Comparison of ENCODE assay signal across 25 cellular contexts in genomic region chr4:168415911-168416310, GRCh38.
"Had no signal": no experiment of that assay in that cellular context is flagged by ENCODE, and none has a peak within 500 bp of the region (broad histone marks: within the 10 kb centered on the region; RNA-seq: fewer than 3 reads in every experiment).

No MANE protein-coding gene starts in this region.

- ATAC-seq: stimulated activated effector memory CD8-positive, alpha-beta T cell treated with anti-CD3 and anti-CD28 coated beads, Interleukin-12 subunit alpha, Interleukin-12 subunit beta, amount 100 ng/mL, for 72 hours; stimulated activated memory B cell treated with anti-CD40 and anti-IgM and Interleukin-4, amounts not matched to agents 10 μg/mL and 1 μg/mL and 100 μg/mL, for 72 hours; stimulated activated naive B cell treated with anti-CD40 and anti-IgM and Interleukin-4, amounts not matched to agents 10 μg/mL and 1 μg/mL and 100 μg/mL, for 72 hours; stimulated activated naive CD8-positive, alpha-beta T cell treated with anti-CD3 and anti-CD28 coated beads, Interleukin-15, amount 100 ng/mL, for 72 hours; stimulated activated naive CD8-positive, alpha-beta T cell treated with anti-CD3 and anti-CD28 coated beads, Interleukin-15, Interleukin-2, amounts not matched to agents 100 U/mL and 50 U/mL, for 24 hours; upper lobe of right lung had no signal

- H3K4me1 ChIP-seq: stomach, suprapubic skin, testis, thyroid gland, tibial artery, tibial nerve, transverse colon, upper lobe of left lung, upper lobe of right lung, uterus, vagina had no signal

- H3K27me3 ChIP-seq: stomach, suprapubic skin, testis, thyroid gland, tibial artery, tibial nerve, transverse colon, upper lobe of left lung, upper lobe of right lung, uterus, vagina had no signal

- FAIRE-seq: urothelium cell line had no signal

- DNase-seq: stimulated activated CD4-positive, alpha-beta T cell treated with anti-CD3 and anti-CD28 coated beads, Interleukin-2, amount 100 ng/mL, for 48 hours; stimulated activated CD4-positive, alpha-beta T cell treated with anti-CD3 and anti-CD28 coated beads, Interleukin-4, amount 100 ng/mL, for 24 hours; stimulated activated CD4-positive, alpha-beta T cell treated with anti-CD3 and anti-CD28 coated beads, Interleukin-4, amount 100 ng/mL, for 4 hours; stimulated activated CD8-positive, alpha-beta memory T cell treated with anti-CD3 and anti-CD28 coated beads, Interleukin-4, amount 100 ng/mL, for 48 hours; stimulated activated naive B cell treated with anti-CD40 and anti-IgM and Interleukin-4, amounts not matched to agents 10 μg/mL and 1 μg/mL and 100 μg/mL, for 72 hours; stimulated activated naive CD4-positive, alpha-beta T cell; stimulated activated naive CD4-positive, alpha-beta T cell treated with Interleukin-2 at 50 U/mL for 16 hours; stimulated activated naive CD8-positive, alpha-beta T cell treated with anti-CD3 and anti-CD28 coated beads, Interleukin-15, amount 100 ng/mL, for 72 hours; stimulated activated naive CD8-positive, alpha-beta T cell treated with anti-CD3 and anti-CD28 coated beads, Interleukin-15, Interleukin-2, amounts not matched to agents 100 U/mL and 50 U/mL, for 24 hours; stomach; substantia nigra; testis; thyroid gland; tibial artery; transverse colon; upper lobe of left lung; upper lobe of right lung; uterus had no signal

- H3K4me3 ChIP-seq: stomach, suprapubic skin, testis, thoracic aorta, thyroid gland, tibial artery, tibial nerve, transverse colon, upper lobe of left lung, upper lobe of right lung, uterus, vagina had no signal

- H3K36me3 ChIP-seq: uterus had no signal

- H3K27ac ChIP-seq: stomach, suprapubic skin, testis, thoracic aorta, thyroid gland, tibial artery, tibial nerve, transverse colon, upper lobe of left lung, upper lobe of right lung, uterus, vagina had no signal

- H3K9me3 ChIP-seq: stomach, suprapubic skin, testis, thoracic aorta, thyroid gland, tibial artery, tibial nerve, transverse colon, upper lobe of left lung, upper lobe of right lung, uterus, vagina had no signal
